Comparison of ENCODE assay signal across 12 cellular contexts in genomic region chr6:169263836-169264608, GRCh38. TPM values are rescaled to one million over a fixed set of nuclear protein-coding genes. Genes with fewer than 3 reads are reported as not detected.
A peak's percentile ranks its signal among the peaks of the same experiment; 100 is the strongest.
DNase-seq lines count a peak whose midpoint lies in the region; ATAC-seq, FAIRE-seq and TF ChIP-seq lines count a peak whose summit lies in the region.
"Had no signal": no experiment of that assay in that cellular context is flagged by ENCODE, and none has a peak within 500 bp of the region (broad histone marks: within the 10 kb centered on the region; RNA-seq: fewer than 3 reads in every experiment).

No MANE protein-coding gene starts in this region.

- H2BK20ac ChIP-seq in IMR-90 (ENCODE audit: low read depth, low read length) = no peak overlapping the region

- intact Hi-C loops in IMR-90 (cut with micrococcal nuclease) (no loop called here), HepG2 (cut with micrococcal nuclease; ENCODE audit: unreplicated experiment) (no loop called here)

- no peak overlapping the region for H4K5ac ChIP-seq in IMR-90 (ENCODE audit: low read depth, low read length)

- no peak overlapping the region for H4K8ac ChIP-seq in IMR-90 (ENCODE audit: low read depth in 2 of 2, low read length in 2 of 2)

- dilution Hi-C loops in IMR-90 (cut with HindIII; ENCODE audit: low sequenced_read_pairs, unreplicated experiment) = no loop called here

- H4K91ac ChIP-seq in IMR-90 (ENCODE audit: insufficient read depth, low read depth, low read length) = no peak overlapping the region

- no peak overlapping the region for H3K23ac ChIP-seq in IMR-90 (ENCODE audit: low read depth, low read length)

- no peaks in the 10 kb centered on the region for H3K79me1 ChIP-seq in IMR-90 (ENCODE audit: low read depth in 1 of 2, low read length in 2 of 2)

- no peak for TF ChIP-seq POLR2A in IMR-90 (IDR thresholded peaks at IDR 0.05; ENCODE audit: low read depth, low read length)
- no peak for TF ChIP-seq POLR2A in HepG2 (IDR thresholded peaks at IDR 0.05; ENCODE audit: insufficient read depth in 1 of 2, low read depth in 2 of 2, low read length in 2 of 2)

- H3K9me1 ChIP-seq in IMR-90 (ENCODE audit: insufficient read depth, low read length) = peaks cover 7% of the 10 kb centered on the region

- in situ Hi-C loops in IMR-90 (cut with MboI; ENCODE audit: low sequenced_read_pairs) (no loop called here), HepG2 (cut with HindIII; ENCODE audit: extremely low pct_ligation_motif_present, low pct_unique_long_range_greater_than_20kb) (no loop called here)

- H3K36me3 Mint-ChIP-seq in brain = no peaks in the 10 kb centered on the region
- H3K36me3 Mint-ChIP-seq in activated naive CD8-positive, alpha-beta T cell treated with anti-CD3 and anti-CD28 coated beads, Interleukin-2, amount 50 U/mL, for 24 hours (ENCODE audit: low read depth) = no peaks in the 10 kb centered on the region
- H3K36me3 Mint-ChIP-seq: naive B cell had no signal

- H3K27ac ChIP-seq in BLaER1 (no peak overlapping the region), IMR-90 (ENCODE audit: insufficient read depth, low read length) (no peak overlapping the region), HepG2 (ENCODE audit: extremely low read length, insufficient read depth, low read length) (no peak overlapping the region)

- no peak overlapping the region for H3K4me3 ChIP-seq in BLaER1
- H3K4me3 ChIP-seq in IMR-90 (ENCODE audit: insufficient read depth, low read depth, low read length) = no peak overlapping the region
- no peak overlapping the region for H3K4me3 ChIP-seq in HepG2 (replicated peaks in 1 of 3; ENCODE audit: insufficient read depth in 1 of 3, low read depth in 2 of 3, low read length in 3 of 3)

- no peaks in the 10 kb centered on the region for H3K27me3 ChIP-seq in BLaER1
- H3K27me3 ChIP-seq in IMR-90 (ENCODE audit: control insufficient read depth, insufficient read depth, low read length) = no peaks in the 10 kb centered on the region
- peaks cover 9 to 66% of the 10 kb centered on the region in 2 experiments for H3K27me3 ChIP-seq in HepG2 (ENCODE audit: control insufficient read depth in 1 of 2, insufficient read depth in 2 of 2, low read length in 2 of 2)

- H3K18ac ChIP-seq in IMR-90 (ENCODE audit: low read depth, low read length) = no peak overlapping the region

- H3K9me3 Mint-ChIP-seq in brain = peaks cover 0 to 10% (median 7%) of the 10 kb centered on the region in 5 experiments
- no peaks in the 10 kb centered on the region for H3K9me3 Mint-ChIP-seq in activated naive CD8-positive, alpha-beta T cell treated with anti-CD3 and anti-CD28 coated beads, Interleukin-2, amount 50 U/mL, for 24 hours

- peak overlapping the region in 3 of 5 experiments; percentile 63 to 87 (median 72) for H3K27ac Mint-ChIP-seq in brain
- H3K27ac Mint-ChIP-seq in activated naive CD8-positive, alpha-beta T cell treated with anti-CD3 and anti-CD28 coated beads, Interleukin-2, amount 50 U/mL, for 24 hours = no peak overlapping the region

- TF ChIP-seq EP300 in HepG2 (IDR thresholded peaks at IDR 0.05; ENCODE audit: low read depth in 2 of 2, low read length in 2 of 2) (no peak), HepG2 (CRISPR knock-in tag; IDR thresholded peaks at IDR 0.05; ENCODE audit: borderline replicate concordance) (no peak)

- H3K4ac ChIP-seq in IMR-90 (ENCODE audit: low read depth, low read length) = no peak overlapping the region

- no peak overlapping the region for H2AK5ac ChIP-seq in IMR-90 (ENCODE audit: low read depth, low read length)

- no peaks in the 10 kb centered on the region for H3K27me3 Mint-ChIP-seq in brain
- peaks cover 2% of the 10 kb centered on the region for H3K27me3 Mint-ChIP-seq in activated naive CD8-positive, alpha-beta T cell treated with anti-CD3 and anti-CD28 coated beads, Interleukin-2, amount 50 U/mL, for 24 hours

- ATAC-seq in IMR-90 (ENCODE audit: low read depth) (peak; percentile 70), HepG2 (peak; percentile 33), GM19328 (IDR thresholded peaks at IDR 0.05; ENCODE audit: unreplicated experiment) (no peak)
- no peak for ATAC-seq in activated naive CD8-positive, alpha-beta T cell treated with anti-CD3 and anti-CD28 coated beads, Interleukin-2, amount 50 U/mL, for 24 hours

- no peak overlapping the region for H2BK15ac ChIP-seq in IMR-90 (ENCODE audit: low read depth, low read length)

- TF ChIP-seq RAD21 in IMR-90 (IDR thresholded peaks at IDR 0.05; ENCODE audit: low read length) = no peak
- TF ChIP-seq RAD21 in HepG2 (CRISPR knock-in tag; IDR thresholded peaks at IDR 0.05) = no peak

- no peak overlapping the region for H2BK5ac ChIP-seq in IMR-90 (ENCODE audit: low read depth, low read length, poor library complexity, severe bottlenecking)

- H2AFZ ChIP-seq in IMR-90 (replicated peaks; ENCODE audit: low read length, poor library complexity) (no peak overlapping the region), HepG2 (ENCODE audit: low read length) (no peak overlapping the region)

- H3K56ac ChIP-seq in IMR-90 (ENCODE audit: extremely low read depth, insufficient read depth, low read length) = no peak overlapping the region

- H3K4me1 Mint-ChIP-seq in brain = peaks cover 24% of the 10 kb centered on the region
- no peaks in the 10 kb centered on the region for H3K4me1 Mint-ChIP-seq in activated naive CD8-positive, alpha-beta T cell treated with anti-CD3 and anti-CD28 coated beads, Interleukin-2, amount 50 U/mL, for 24 hours
- H3K4me1 Mint-ChIP-seq: naive B cell had no signal

- H2BK120ac ChIP-seq in IMR-90 (ENCODE audit: low read depth, low read length) = no peak overlapping the region

- no peak overlapping the region for H3K14ac ChIP-seq in IMR-90 (replicated peaks; ENCODE audit: low read depth, low read length)

- H3K9ac ChIP-seq in BLaER1 (no peak overlapping the region), IMR-90 (ENCODE audit: low read depth, low read length) (no peak overlapping the region), HepG2 (ENCODE audit: insufficient read depth, low read depth, low read length) (no peak overlapping the region)

- CTCF ChIA-PET in IMR-90 (lab: Yijun Ruan, JAX) = interaction anchor here (0.6 to 1.1 kb wide), 3 partner anchors 11 to 14 kb away, joined by 3 to 5 read pairs (median 4); no protein-coding TSS in a partner anchor
- CTCF ChIA-PET in HepG2 (lab: Yijun Ruan, JAX; ENCODE audit: low intra/inter-chr PET ratio, low total read pairs) = no interaction called here

- H3K36me3 ChIP-seq in BLaER1 = no peaks in the 10 kb centered on the region
- H3K36me3 ChIP-seq in IMR-90 (ENCODE audit: control insufficient read depth, insufficient read depth, low read length) = no peaks in the 10 kb centered on the region
- no peaks in the 10 kb centered on the region for H3K36me3 ChIP-seq in HepG2 (replicated peaks in 1 of 2; ENCODE audit: control insufficient read depth in 1 of 2, insufficient read depth in 2 of 2, low read length in 2 of 2)

- 80% methylated on average over 4 of the region's 21 CpGs; no CpG with 5 or more reads in 1 of the 2 experiments for WGBS in IMR-90 (ENCODE audit: extremely low coverage in 2 of 2, insufficient read length in 1 of 2), 2 experiments
- 43% methylated on average over 21 of the region's 21 CpGs for WGBS in HepG2 (ENCODE audit: low lambda C conversion rate)

- H3K4me1 ChIP-seq in BLaER1 (peaks cover 9% of the 10 kb centered on the region), IMR-90 (ENCODE audit: control insufficient read depth, insufficient read depth, low read length) (peaks cover 12% of the 10 kb centered on the region), HepG2 (ENCODE audit: insufficient read depth, low read length) (no peaks in the 10 kb centered on the region)

- TF ChIP-seq CTCF in IMR-90 (conservative IDR thresholded peaks at IDR 0.05; ENCODE audit: low read depth, low read length) = no peak
- TF ChIP-seq CTCF in brain (conservative IDR thresholded peaks at IDR 0.05) = no peak
- no peak for TF ChIP-seq CTCF in HepG2 (CRISPR knock-in tag; IDR thresholded peaks at IDR 0.05)

- no peak overlapping the region for H2AK9ac ChIP-seq in IMR-90 (replicated peaks; ENCODE audit: low read depth, low read length, poor library complexity)

- peak; percentile 64 for DNase-seq in IMR-90
- DNase-seq in HepG2 (ENCODE audit: low spot score) = no peak
- DNase-seq in activated naive CD8-positive, alpha-beta T cell treated with anti-CD3 and anti-CD28 coated beads, Interleukin-2, amount 50 U/mL, for 24 hours = no peak
- DNase-seq in SHP77 treated with DMSO at 0.1 percent for 48 hours (lab: John Stamatoyannopoulos, UW) = no peak
- DNase-seq in NK-92 (lab: John Stamatoyannopoulos, UW; ENCODE audit: unreplicated experiment) = no peak
- DNase-seq: activated gamma-delta T cell treated with Interleukin-2 at 50 U/mL for 16 hours; DMS79; naive B cell; stimulated activated CD4-positive, alpha-beta T cell treated with anti-CD3 and anti-CD28 coated beads, Interleukin-2, amount 100 ng/mL, for 48 hours had no signal

- H4K20me1 ChIP-seq in BLaER1 = no peaks in the 10 kb centered on the region
- no peaks in the 10 kb centered on the region for H4K20me1 ChIP-seq in IMR-90 (ENCODE audit: insufficient read depth, low read length)
- H4K20me1 ChIP-seq in HepG2 (ENCODE audit: insufficient read depth, low read length) = no peaks in the 10 kb centered on the region

- BruUV-seq in IMR-90 (replicated peaks; lab: Mats Ljungman, UMichigan) (no TSS peak), HepG2 (replicated peaks; lab: Mats Ljungman, UMichigan) (no TSS peak)

- POLR2A ChIA-PET in IMR-90 (lab: Charles Lee; ENCODE audit: unreplicated experiment) (no interaction called here), HepG2 (lab: Yijun Ruan, JAX) (no interaction called here)

- no peak for FAIRE-seq in HepG2 (lab: Jason Lieb, UNC)

- H3K79me2 ChIP-seq in HepG2 (ENCODE audit: insufficient read depth, low read length) = no peaks in the 10 kb centered on the region

- H3K9me3 ChIP-seq in BLaER1 (no peaks in the 10 kb centered on the region), IMR-90 (ENCODE audit: control insufficient read depth, insufficient read depth, low read length) (no peaks in the 10 kb centered on the region; the same call in 1 of the 2 replicates), HepG2 (ENCODE audit: low read length) (no peaks in the 10 kb centered on the region)

- H3K4me2 ChIP-seq in BLaER1 = peak overlapping the region; percentile 24
- no peak overlapping the region for H3K4me2 ChIP-seq in IMR-90 (ENCODE audit: low read depth, low read length)
- H3K4me2 ChIP-seq in HepG2 (ENCODE audit: low read depth, low read length) = no peak overlapping the region

- H3K4me3 Mint-ChIP-seq in brain = no peak overlapping the region
- H3K4me3 Mint-ChIP-seq in activated naive CD8-positive, alpha-beta T cell treated with anti-CD3 and anti-CD28 coated beads, Interleukin-2, amount 50 U/mL, for 24 hours = no peak overlapping the region

RNA-seq across cellular contexts. Expression of gene THBS2, which starts 10.4 kb away (rescaled TPM):
- total RNA-seq in IMR-90 (2012; rRNA removed) (101 and 113 TPM in 2 replicates), HepG2 (2016; rRNA removed; fragmentation: Illumina TruSeq; extraction: Trizol) (0.08 and 0.15 TPM in 2 replicates)
- polyA plus RNA-seq in IMR-90 (2012; rRNA removed) (97.3 and 106 TPM in 2 replicates), brain (ENCODE audit: insufficient read depth, low read depth, low replicate concordance) (12.9 TPM), HepG2 (2011; rRNA removed) (0.12 and 0.26 TPM in 2 replicates)
- polyA plus RNA-seq in IMR-90 (2012; cell fraction: cytosol; rRNA removed) = 99.4 and 135 TPM in 2 replicates
- 137 and 172 TPM in 2 replicates for polyA plus RNA-seq in IMR-90 (2012; cell fraction: nucleus; rRNA removed; ENCODE audit: low replicate concordance)
- total RNA-seq in HepG2 (2016; cell fraction: cytosol; rRNA removed; fragmentation: Illumina TruSeq; extraction: Trizol; ENCODE audit: low read depth) = not detected in 2 replicates
- 0.10 and 0.30 TPM in 2 replicates for total RNA-seq in HepG2 (2016; cell fraction: insoluble cytoplasmic fraction; rRNA removed; fragmentation: Illumina TruSeq; extraction: Trizol)
- total RNA-seq in HepG2 (2016; cell fraction: membrane; rRNA removed; fragmentation: Illumina TruSeq; extraction: Trizol) = 0.31 TPM in 1 of 2 replicates, not detected in the other
- total RNA-seq in HepG2 (2016; cell fraction: nucleus; rRNA removed; fragmentation: Illumina TruSeq; extraction: Trizol) = 0.31 and 0.41 TPM in 2 replicates
- polyA plus RNA-seq in HepG2 (2011; cell fraction: cytosol; rRNA removed) = 0.05 and 0.24 TPM in 2 replicates
- 0.28 and 0.40 TPM in 2 replicates for polyA plus RNA-seq in HepG2 (2011; cell fraction: nucleus; rRNA removed)
- 0.05 and 0.27 TPM in 2 replicates for polyA plus RNA-seq in HepG2 (2012)
- polyA plus RNA-seq in HepG2 (2016; cell fraction: cytosol; fragmentation: Illumina TruSeq; extraction: Trizol; ENCODE audit: low read depth) = 0.05 TPM in 1 of 2 replicates, not detected in the other
- not detected in 2 replicates for polyA plus RNA-seq in HepG2 (2016; cell fraction: insoluble cytoplasmic fraction; fragmentation: Illumina TruSeq; extraction: Trizol; ENCODE audit: low read depth)
- polyA plus RNA-seq in HepG2 (2016; cell fraction: membrane; fragmentation: Illumina TruSeq; extraction: Trizol; ENCODE audit: low read depth) = not detected in 2 replicates
- 0.48 and 1.0 TPM in 2 replicates for polyA plus RNA-seq in HepG2 (2016; cell fraction: nucleus; fragmentation: Illumina TruSeq; extraction: Trizol; ENCODE audit: insufficient read depth, low read depth)
- polyA minus RNA-seq in HepG2 (2011; rRNA and poly(A)+ RNA removed; ENCODE audit: low replicate concordance) = 0.75 and 0.82 TPM in 2 replicates
- 0.20 TPM in 1 of 2 replicates, not detected in the other for polyA minus RNA-seq in HepG2 (2011; cell fraction: cytosol; rRNA and poly(A)+ RNA removed)
- 0.13 and 0.75 TPM in 2 replicates for polyA minus RNA-seq in HepG2 (2011; cell fraction: nucleus; rRNA and poly(A)+ RNA removed)

Comparison
In these comparisons a context has a peak if more than half of its experiments do, and no peak if none do; other contexts are left out.
1. ATAC-seq: peak in IMR-90 (single experiment) and HepG2 (single experiment); none in activated naive CD8-positive, alpha-beta T cell treated with anti-CD3 and anti-CD28 coated beads, Interleukin-2, amount 50 U/mL, for 24 hours (single experiment) and GM19328 (single experiment).